In the genomic region with DNA sequence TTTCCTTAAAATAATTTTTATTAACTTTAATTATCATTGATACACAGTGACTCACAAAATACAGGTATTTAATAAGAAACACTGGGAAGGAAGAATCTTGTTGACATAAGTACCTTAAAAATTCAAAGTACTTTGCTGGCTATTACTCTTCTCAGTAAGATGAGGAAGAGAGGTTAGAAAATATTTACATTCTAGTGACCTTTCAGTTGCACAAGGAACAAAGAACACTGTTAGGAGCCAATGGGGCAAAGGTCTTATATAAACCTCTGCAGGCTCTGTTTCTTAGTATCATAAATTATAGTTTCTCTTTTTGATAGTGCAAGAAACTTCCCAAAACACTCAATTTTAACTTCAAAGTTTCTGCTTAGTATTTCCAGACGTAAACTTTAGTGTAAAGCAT, we compare ENCODE assay signal across 12 cellular contexts. TPM values are rescaled to one million over a fixed set of nuclear protein-coding genes. Genes with fewer than 3 reads are reported as not detected.
DNase-seq lines count a peak whose midpoint lies in the region; ATAC-seq and TF ChIP-seq lines count a peak whose summit lies in the region.
"Had no signal": no experiment of that assay in that cellular context is flagged by ENCODE, and none has a peak within 500 bp of the region (broad histone marks: within the 10 kb centered on the region; RNA-seq: fewer than 3 reads in every experiment).

No MANE protein-coding gene starts in this region.

- in situ Hi-C loops in IMR-90 (cut with MboI; ENCODE audit: low sequenced_read_pairs), result no loop called here

- H3K14ac ChIP-seq in IMR-90 (replicated peaks; ENCODE audit: low read depth, low read length), result no peak overlapping the region

- H2AFZ ChIP-seq in IMR-90 (replicated peaks; ENCODE audit: low read length, poor library complexity), result no peak overlapping the region

- POLR2A ChIA-PET in IMR-90 (lab: Charles Lee; ENCODE audit: unreplicated experiment), result no interaction called here

- WGBS in IMR-90 (ENCODE audit: extremely low coverage in 2 of 2, insufficient read length in 1 of 2), 2 experiments, result no CpG with 5 or more reads among the region's 1 CpG
- 78 to 92% (median 86%) methylated on average over 1 of the region's 1 CpG for WGBS in spleen, 5 donors
- WGBS in stomach, 5 donors, result 29 to 47% (median 39%) methylated on average over 1 of the region's 1 CpG

- no peak overlapping the region for H2AK5ac ChIP-seq in IMR-90 (ENCODE audit: low read depth, low read length)

- CTCF ChIA-PET in IMR-90 (lab: Yijun Ruan, JAX), result interaction anchor here (1.7 kb wide), 1 partner anchor 13 kb away, joined by 4 read pairs; no protein-coding TSS in a partner anchor

- DNase-seq in IMR-90 (peak; percentile 19), fibroblast of villous mesenchyme (ENCODE audit: low read depth) (peak; percentile 78), mucosa of descending colon (peak in 1 of 3 donors; percentile 42), hippocampal formation (lab: John Stamatoyannopoulos, UW) (no peak), spleen (no peak), RKO (ENCODE audit: low spot score) (no peak), stomach (no peak)
- DNase-seq: MM.1S, NCI-H1105, NCI-H1694 treated with DMSO at 0.1 percent for 48 hours had no signal

- H4K20me1 ChIP-seq in IMR-90 (ENCODE audit: insufficient read depth, low read length), result no peaks in the 10 kb centered on the region
- H4K20me1 ChIP-seq: BLaER1 had no signal

- TF ChIP-seq POLR2A in IMR-90 (IDR thresholded peaks at IDR 0.05; ENCODE audit: low read depth, low read length) (no peak), spleen (IDR thresholded peaks at IDR 0.05) (no peak), stomach (IDR thresholded peaks at IDR 0.05) (no peak)

- intact Hi-C loops in IMR-90 (cut with micrococcal nuclease) (no loop called here), mucosa of descending colon (cut with DNase I, micrococcal nuclease) (no loop called here), spleen (cut with DNase I; ENCODE audit: low total_unique reads) (no loop called here), stomach (cut with DNase I; ENCODE audit: low total_unique reads) (no loop called here)

- H3K4ac ChIP-seq in IMR-90 (ENCODE audit: low read depth, low read length), result no peak overlapping the region

- no peak overlapping the region for H2BK5ac ChIP-seq in IMR-90 (ENCODE audit: low read depth, low read length, poor library complexity, severe bottlenecking)

- no peak overlapping the region for H4K8ac ChIP-seq in IMR-90 (ENCODE audit: low read depth in 2 of 2, low read length in 2 of 2)

- H3K4me3 ChIP-seq in IMR-90 (ENCODE audit: insufficient read depth, low read depth, low read length) (no peak overlapping the region), fibroblast of villous mesenchyme (ENCODE audit: low read depth, low read length) (no peak overlapping the region), mucosa of descending colon (no peak overlapping the region), spleen (no peak overlapping the region), stomach (no peak overlapping the region)
- H3K4me3 ChIP-seq: BLaER1 had no signal

- H3K36me3 ChIP-seq in IMR-90 (ENCODE audit: control insufficient read depth, insufficient read depth, low read length), result no peaks in the 10 kb centered on the region
- H3K36me3 ChIP-seq in mucosa of descending colon (ENCODE audit: low read depth), result no peaks in the 10 kb centered on the region
- no peaks in the 10 kb centered on the region for H3K36me3 ChIP-seq in spleen
- no peaks in the 10 kb centered on the region for H3K36me3 ChIP-seq in stomach
- H3K36me3 ChIP-seq: BLaER1 had no signal

- H3K27ac ChIP-seq in IMR-90 (ENCODE audit: insufficient read depth, low read length) (no peak overlapping the region), spleen (no peak overlapping the region), stomach (peak overlapping the region in 1 of 5 donors; percentile 50)
- H3K27ac ChIP-seq: BLaER1, HL-60 had no signal

- H3K4me1 ChIP-seq in IMR-90 (ENCODE audit: control insufficient read depth, insufficient read depth, low read length), result peaks cover 5% of the 10 kb centered on the region
- peaks cover 24% of the 10 kb centered on the region for H3K4me1 ChIP-seq in mucosa of descending colon (ENCODE audit: low read depth)
- peaks cover 4 to 13% (median 8%) of the 10 kb centered on the region in 6 donors for H3K4me1 ChIP-seq in spleen
- H3K4me1 ChIP-seq in stomach, result peaks cover 26 to 31% (median 28%) of the 10 kb centered on the region in 4 donors

- peaks cover 0 to 4% of the 10 kb centered on the region in 2 experiments; a peak in 2 of 4 replicates for H3K79me1 ChIP-seq in IMR-90 (ENCODE audit: low read depth in 1 of 2, low read length in 2 of 2)

- no peaks in the 10 kb centered on the region for H3K27me3 ChIP-seq in IMR-90 (ENCODE audit: control insufficient read depth, insufficient read depth, low read length)
- H3K27me3 ChIP-seq in spleen (replicated peaks in 1 of 7), result no peaks in the 10 kb centered on the region
- H3K27me3 ChIP-seq in stomach, result no peaks in the 10 kb centered on the region
- H3K27me3 ChIP-seq: BLaER1 had no signal

- no peak overlapping the region for H2BK20ac ChIP-seq in IMR-90 (ENCODE audit: low read depth, low read length)

- TF ChIP-seq EP300 in stomach (IDR thresholded peaks at IDR 0.05), result no peak

- no TSS peak for BruUV-seq in IMR-90 (replicated peaks; lab: Mats Ljungman, UMichigan)

- no peak overlapping the region for H2AK9ac ChIP-seq in IMR-90 (replicated peaks; ENCODE audit: low read depth, low read length, poor library complexity)

- no peak overlapping the region for H3K18ac ChIP-seq in IMR-90 (ENCODE audit: low read depth, low read length)

- dilution Hi-C loops in IMR-90 (cut with HindIII; ENCODE audit: low sequenced_read_pairs, unreplicated experiment), result no loop called here

- no peak overlapping the region for H2BK120ac ChIP-seq in IMR-90 (ENCODE audit: low read depth, low read length)

- H3K9me1 ChIP-seq in IMR-90 (ENCODE audit: insufficient read depth, low read length), result 0 out of 2 replicates have a peak, but pooled peaks cover 2% of the 10 kb centered on the region

- H3K23ac ChIP-seq in IMR-90 (ENCODE audit: low read depth, low read length), result no peak overlapping the region

- no peak for TF ChIP-seq RAD21 in IMR-90 (IDR thresholded peaks at IDR 0.05; ENCODE audit: low read length)

- no peak overlapping the region for H3K9ac ChIP-seq in IMR-90 (ENCODE audit: low read depth, low read length)
- H3K9ac ChIP-seq: BLaER1 had no signal

- no peak overlapping the region for H4K91ac ChIP-seq in IMR-90 (ENCODE audit: insufficient read depth, low read depth, low read length)

- peak overlapping the region; percentile 61; the same call in 1 of the 2 replicates for H3K4me2 ChIP-seq in IMR-90 (ENCODE audit: low read depth, low read length)
- H3K4me2 ChIP-seq: BLaER1 had no signal

- H2BK15ac ChIP-seq in IMR-90 (ENCODE audit: low read depth, low read length), result no peak overlapping the region

- no peak for TF ChIP-seq CTCF in IMR-90 (conservative IDR thresholded peaks at IDR 0.05; ENCODE audit: low read depth, low read length)
- TF ChIP-seq CTCF in fibroblast of villous mesenchyme (IDR thresholded peaks at IDR 0.05; ENCODE audit: insufficient read depth, low read depth, low read length), result no peak
- no peak for TF ChIP-seq CTCF in mucosa of descending colon (IDR thresholded peaks at IDR 0.05)
- no peak for TF ChIP-seq CTCF in spleen (IDR thresholded peaks at IDR 0.05 in 8 of 11, conservative IDR thresholded peaks at IDR 0.05 in 3 of 11)
- TF ChIP-seq CTCF in stomach (IDR thresholded peaks at IDR 0.05), result no peak

- ATAC-seq in IMR-90 (ENCODE audit: low read depth) (no peak), mucosa of descending colon (peak; percentile 56)

- H3K56ac ChIP-seq in IMR-90 (ENCODE audit: extremely low read depth, insufficient read depth, low read length), result no peak overlapping the region

- H3K9me3 ChIP-seq in IMR-90 (ENCODE audit: control insufficient read depth, insufficient read depth, low read length), result no peaks in the 10 kb centered on the region
- H3K9me3 ChIP-seq in mucosa of descending colon, result no peaks in the 10 kb centered on the region
- H3K9me3 ChIP-seq in spleen, result no peaks in the 10 kb centered on the region
- no peaks in the 10 kb centered on the region for H3K9me3 ChIP-seq in stomach
- H3K9me3 ChIP-seq: BLaER1 had no signal

- no peak overlapping the region for H4K5ac ChIP-seq in IMR-90 (ENCODE audit: low read depth, low read length)

TF ChIP-seq in IMR-90, 13 proteins besides CTCF, POLR2A, EP300 and RAD21 (continues in another document):
- TF ChIP-seq CEBPB (IDR thresholded peaks at IDR 0.05; ENCODE audit: low read depth, low read length) (no peak), BHLHE40 (IDR thresholded peaks at IDR 0.05; ENCODE audit: low read depth, low read length) (no peak), MXI1 (IDR thresholded peaks at IDR 0.05; ENCODE audit: borderline replicate concordance, low read depth, low read length) (no peak), FOS (IDR thresholded peaks at IDR 0.05; ENCODE audit: low read depth, low read length) (no peak), MAZ (IDR thresholded peaks at IDR 0.05; ENCODE audit: borderline replicate concordance, low read depth, low read length) (no peak)
- TF ChIP-seq, protein P1, sequence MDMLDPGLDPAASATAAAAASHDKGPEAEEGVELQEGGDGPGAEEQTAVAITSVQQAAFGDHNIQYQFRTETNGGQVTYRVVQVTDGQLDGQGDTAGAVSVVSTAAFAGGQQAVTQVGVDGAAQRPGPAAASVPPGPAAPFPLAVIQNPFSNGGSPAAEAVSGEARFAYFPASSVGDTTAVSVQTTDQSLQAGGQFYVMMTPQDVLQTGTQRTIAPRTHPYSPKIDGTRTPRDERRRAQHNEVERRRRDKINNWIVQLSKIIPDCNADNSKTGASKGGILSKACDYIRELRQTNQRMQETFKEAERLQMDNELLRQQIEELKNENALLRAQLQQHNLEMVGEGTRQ (IDR thresholded peaks at IDR 0.05; ENCODE audit: low read depth, low read length), result no peak

RNA-seq across cellular contexts. Expression of a gene that starts 4.8 kb away (rescaled TPM):
- 52.7 and 68.9 TPM in 2 replicates for total RNA-seq in IMR-90 (2012; rRNA removed)
- 46.0 and 49.0 TPM in 2 replicates for polyA plus RNA-seq in IMR-90 (2012; rRNA removed)
- 17.2 and 19.7 TPM in 2 replicates for polyA plus RNA-seq in IMR-90 (2012; cell fraction: cytosol; rRNA removed)
- polyA plus RNA-seq in IMR-90 (2012; cell fraction: nucleus; rRNA removed; ENCODE audit: low replicate concordance), result 7.7 and 44.0 TPM in 2 replicates
- total RNA-seq in fibroblast of villous mesenchyme, result 70.9 and 99.7 TPM in 2 replicates
- 100 to 1,000 TPM; 115 to 163 (median 150) TPM for total RNA-seq in mucosa of descending colon
- 100 to 1,000 TPM in 5 of 7 donors, 10 to 100 TPM in 2; 87.6 to 146 (median 115) TPM for total RNA-seq in spleen
- 10 to 100 TPM; 28.6 to 48.7 (median 39.9) TPM for polyA plus RNA-seq in spleen
- 100 to 1,000 TPM in 3 of 5 donors, 10 to 100 TPM in 2; 57.1 to 199 (median 122) TPM for total RNA-seq in stomach
- 10 to 100 TPM; 43.4 to 81.4 (median 59.0) TPM for polyA plus RNA-seq in stomach

Comparison
In these comparisons a context has a peak if more than half of its experiments do, and no peak if none do; other contexts are left out.
1. DNase-seq: peak in IMR-90 (single experiment) and fibroblast of villous mesenchyme (single experiment); none in hippocampal formation (0 of 2), spleen (single experiment), RKO (single experiment) and stomach (single experiment).